ENCODE assay signal across 9 cellular contexts in genomic region chr5:168529361-168530234, GRCh38. TPM values are rescaled to one million over a fixed set of nuclear protein-coding genes. Genes with fewer than 3 reads are reported as not detected.
A peak's percentile ranks its signal among the peaks of the same experiment; 100 is the strongest.
DNase-seq lines count a peak whose midpoint lies in the region; ATAC-seq and TF ChIP-seq lines count a peak whose summit lies in the region.
"Had no signal": no experiment of that assay in that cellular context is flagged by ENCODE, and none has a peak within 500 bp of the region (broad histone marks: within the 10 kb centered on the region; RNA-seq: fewer than 3 reads in every experiment).

No MANE protein-coding gene starts in this region.

- intact Hi-C loops in right cardiac atrium (cut with DNase I), result no loop called here
- intact Hi-C loops in A673 (cut with micrococcal nuclease; ENCODE audit: unreplicated experiment), result no loop called here

- WGBS in right cardiac atrium, result 14% methylated on average over 126 of the region's 127 CpGs

- DNase-seq in NCI-H146 (lab: John Stamatoyannopoulos, UW) (peak; percentile 35), NCI-H146 treated with DMSO at 0.1 percent for 48 hours (lab: John Stamatoyannopoulos, UW; ENCODE audit: unreplicated experiment) (no peak), right cardiac atrium (peak; percentile 16 to 55 (median 51)), A673 (ENCODE audit: low spot score) (no peak), NCI-H2107 (lab: John Stamatoyannopoulos, UW) (no peak), NCI-H774 (lab: John Stamatoyannopoulos, UW) (no peak)
- no peak for DNase-seq in activated T-cell treated with anti-CD3 and anti-CD28 coated beads, Interleukin-2, amount 50 U/mL, for 24 hours

- no peaks in the 10 kb centered on the region for H3K9me3 ChIP-seq in right cardiac atrium (ENCODE audit: control insufficient read depth, low read length)
- no peaks in the 10 kb centered on the region for H3K9me3 ChIP-seq in A673 (ENCODE audit: low read depth, low read length, poor library complexity, severe bottlenecking)

- H3K27me3 ChIP-seq in right cardiac atrium (ENCODE audit: control insufficient read depth, insufficient read depth) (no peaks in the 10 kb centered on the region), A673 (replicated peaks; ENCODE audit: insufficient read depth, low read depth, low read length, poor library complexity) (peaks cover 20% of the 10 kb centered on the region)
- H3K27me3 ChIP-seq: BLaER1 had no signal

- peak overlapping the region; percentile 63 for H3K4me3 Mint-ChIP-seq in activated T-cell treated with anti-CD3 and anti-CD28 coated beads, Interleukin-2, amount 50 U/mL, for 24 hours

- H3K4me3 ChIP-seq in right cardiac atrium (ENCODE audit: low read length) (peak overlapping the region; percentile 50), skin epidermis (peak overlapping the region in 6 of 7 experiments; percentile 21 to 47 (median 32)), A673 (ENCODE audit: low read depth, low read length, poor library complexity, severe bottlenecking) (no peak overlapping the region)
- H3K4me3 ChIP-seq: BLaER1 had no signal

- POLR2A ChIA-PET in A673 (lab: Charles Lee; ENCODE audit: low non-redundant PET), result no interaction called here

- H3K27ac ChIP-seq in right cardiac atrium (ENCODE audit: low read length) (no peak overlapping the region), skin epidermis (no peak overlapping the region), A673 (ENCODE audit: low read depth, low read length, poor library complexity, severe bottlenecking) (no peak overlapping the region)
- H3K27ac ChIP-seq: BLaER1 had no signal

- H3K36me3 Mint-ChIP-seq in activated T-cell treated with anti-CD3 and anti-CD28 coated beads, Interleukin-2, amount 50 U/mL, for 24 hours (ENCODE audit: low read depth), result no peaks in the 10 kb centered on the region

- BruUV-seq in A673 (replicated peaks; lab: Mats Ljungman, UMichigan), result no TSS peak

- H3K36me3 ChIP-seq in A673 (ENCODE audit: insufficient read depth, low read length, poor library complexity, severe bottlenecking), result no peaks in the 10 kb centered on the region
- H3K36me3 ChIP-seq: BLaER1 had no signal

- TF ChIP-seq CTCF in A673 (conservative IDR thresholded peaks at IDR 0.05; ENCODE audit: low read depth, low read length), result no peak

- H3K9me3 Mint-ChIP-seq in activated T-cell treated with anti-CD3 and anti-CD28 coated beads, Interleukin-2, amount 50 U/mL, for 24 hours, result no peaks in the 10 kb centered on the region

- no peak overlapping the region for H3K27ac Mint-ChIP-seq in activated T-cell treated with anti-CD3 and anti-CD28 coated beads, Interleukin-2, amount 50 U/mL, for 24 hours

- H3K27me3 Mint-ChIP-seq in activated T-cell treated with anti-CD3 and anti-CD28 coated beads, Interleukin-2, amount 50 U/mL, for 24 hours, result peaks cover 53% of the 10 kb centered on the region

- H3K4me1 Mint-ChIP-seq in activated T-cell treated with anti-CD3 and anti-CD28 coated beads, Interleukin-2, amount 50 U/mL, for 24 hours (ENCODE audit: low read depth), result peaks cover 13% of the 10 kb centered on the region

- no peaks in the 10 kb centered on the region for H3K4me1 ChIP-seq in right cardiac atrium (ENCODE audit: control insufficient read depth, insufficient read depth, low read length)
- no peaks in the 10 kb centered on the region for H3K4me1 ChIP-seq in A673 (ENCODE audit: insufficient read depth, low read length, poor library complexity, severe bottlenecking)
- H3K4me1 ChIP-seq: BLaER1 had no signal

- CTCF ChIA-PET in A673 (lab: Charles Lee), result no interaction called here

- peak; percentile 33 to 49 for ATAC-seq in right cardiac atrium

RNA-seq across cellular contexts. Expression of gene FBLL1, which starts 0.5 kb away (rescaled TPM):
- total RNA-seq in right cardiac atrium, result not detected
- 0.09 TPM for polyA plus RNA-seq in right cardiac atrium
- total RNA-seq in A673 (2021), result 0.45 and 1.0 TPM in 2 replicates

RNA-seq across cellular contexts. Expression of gene RARS1, which starts 43.3 kb away (rescaled TPM):
- 10 to 100 TPM; 47.1 to 54.3 (median 50.9) TPM for total RNA-seq in right cardiac atrium
- polyA plus RNA-seq in right cardiac atrium, result 27.9 TPM
- total RNA-seq in A673 (2021), result 100 and 105 TPM in 2 replicates

RNA-seq across cellular contexts. Expression of gene PANK3, which starts 49.6 kb away (rescaled TPM):
- total RNA-seq in right cardiac atrium (10 to 100 TPM; 29.2 to 38.6 (median 33.3) TPM), A673 (2021) (79.2 and 87.9 TPM in 2 replicates)
- polyA plus RNA-seq in right cardiac atrium, result 5.3 TPM

Comparison
In these comparisons a context has a peak if more than half of its experiments do, and no peak if none do; other contexts are left out.
1. DNase-seq: peak in NCI-H146 (single experiment) and right cardiac atrium (3 of 3); none in NCI-H146 treated with DMSO at 0.1 percent for 48 hours (single experiment), activated T-cell treated with anti-CD3 and anti-CD28 coated beads, Interleukin-2, amount 50 U/mL, for 24 hours (single experiment), A673 (single experiment), NCI-H2107 (single experiment) and NCI-H774 (single experiment).